ENCODE assay signal across 3 cellular contexts in the genomic region with DNA sequence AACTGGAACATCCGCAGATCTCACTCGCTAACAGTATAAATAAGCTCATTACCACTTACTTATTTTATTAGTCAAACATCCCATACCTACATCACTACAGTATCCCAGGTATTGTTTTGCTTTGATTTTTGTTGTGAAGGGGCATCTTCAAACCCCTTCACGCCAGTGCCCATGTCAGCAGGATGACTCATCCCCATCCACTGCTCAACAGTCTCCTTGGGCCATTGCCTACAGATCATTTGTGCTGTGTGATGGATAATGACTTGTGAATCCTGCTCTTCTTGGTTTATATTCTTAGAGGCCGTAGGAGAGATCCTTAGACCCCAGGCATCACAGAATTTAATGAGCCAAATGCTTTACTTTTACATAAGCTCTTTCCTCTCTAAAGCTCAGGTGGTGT.
TF ChIP-seq lines count a peak whose summit lies in the region.

No MANE protein-coding gene starts in this region.

TF ChIP-seq in A549, 52 proteins besides CTCF, POLR2A, EP300 and RAD21:
- TF ChIP-seq GATA3 (IDR thresholded peaks at IDR 0.05; ENCODE audit: borderline replicate concordance) = no peak
- no peak for TF ChIP-seq FOSL2 (IDR thresholded peaks at IDR 0.05)
- 0 out of 2 replicates have a peak, but pooled peaks have one; percentile 29 for TF ChIP-seq FOSL2 (CRISPR knock-in tag; IDR thresholded peaks at IDR 0.05)
TF ChIP-seq in A549: peak in this region for 1.

TF ChIP-seq in GM23338, 12 proteins besides CTCF, POLR2A, EP300 and RAD21:
- TF ChIP-seq NANOG (IDR thresholded peaks at IDR 0.05; ENCODE audit: borderline replicate concordance) = no peak
- TF ChIP-seq ZNF114 (CRISPR knock-in tag; IDR thresholded peaks at IDR 0.05) = no peak

TF ChIP-seq in K562, 482 proteins besides CTCF, POLR2A, EP300 and RAD21:
- TF ChIP-seq PHTF2 (CRISPR knock-in tag; IDR thresholded peaks at IDR 0.05) = no peak
- peak; percentile 52; the same call in 1 of the 2 replicates for TF ChIP-seq JUND (IDR thresholded peaks at IDR 0.05; ENCODE audit: borderline replicate concordance, low read depth, low read length)
- 0 out of 3 replicates have a peak, but pooled peaks have one; percentile 22 for TF ChIP-seq JUND (tag; IDR thresholded peaks at IDR 0.05; ENCODE audit: borderline replicate concordance, low read depth, low read length)
- no peak for TF ChIP-seq SRSF1 (IDR thresholded peaks at IDR 0.05; ENCODE audit: low read depth, low read length)
- TF ChIP-seq MAFF (IDR thresholded peaks at IDR 0.05; ENCODE audit: low read length) = no peak
- TF ChIP-seq SMAD1 (IDR thresholded peaks at IDR 0.05; ENCODE audit: low read depth, low read length, partially characterized antibody) = no peak
- TF ChIP-seq ATF3 (IDR thresholded peaks at IDR 0.05) = peak; percentile 66
- no peak for TF ChIP-seq ATF3 (CRISPR knock-in tag; conservative IDR thresholded peaks at IDR 0.05)
- no peak for TF ChIP-seq CBFA2T3 (IDR thresholded peaks at IDR 0.05)
